Comparison of ENCODE assay signal across 14 cellular contexts in genomic region chr6:119620846-119621570, GRCh38.
DNase-seq lines count a peak whose midpoint lies in the region; ATAC-seq and TF ChIP-seq lines count a peak whose summit lies in the region.
"Had no signal": no experiment of that assay in that cellular context is flagged by ENCODE, and none has a peak within 500 bp of the region (broad histone marks: within the 10 kb centered on the region; RNA-seq: fewer than 3 reads in every experiment).

No MANE protein-coding gene starts in this region.

- H3K4ac ChIP-seq in trophoblast cell (ENCODE audit: low read depth, low read length): no peak overlapping the region

- no peak overlapping the region for H2BK120ac ChIP-seq in trophoblast cell (ENCODE audit: insufficient read depth, low read length, poor library complexity)

- H3K9ac ChIP-seq in fibroblast of lung (ENCODE audit: insufficient read depth, low read length) (no peak overlapping the region), trophoblast cell (ENCODE audit: low read length) (no peak overlapping the region)

- no peak overlapping the region for H3K14ac ChIP-seq in trophoblast cell (ENCODE audit: low read length)

- POLR2A ChIA-PET in RWPE1 (lab: Yijun Ruan, JAX; ENCODE audit: low non-redundant PET): no interaction called here

- H3K18ac ChIP-seq in trophoblast cell (ENCODE audit: low read length): no peak overlapping the region

- DNase-seq in GM04504 (ENCODE audit: low read depth) (peak; percentile 82), RWPE1 (ENCODE audit: low spot score) (peak; percentile 60), fibroblast of lung (ENCODE audit: low read depth in 2 of 2) (peak; percentile 85 to 97), trophoblast cell (peak; percentile 16 to 43), Right ventricle myocardium superior (no peak), sciatic nerve (ENCODE audit: low spot score) (no peak)
- DNase-seq: activated effector memory CD4-positive, alpha-beta T cell treated with Interleukin-2 at 50 U/mL for 16 hours; Caco-2; naive B cell; RPMI8226; stimulated activated naive CD8-positive, alpha-beta T cell treated with anti-CD3 and anti-CD28 coated beads, Interleukin-15, Interleukin-2, amounts not matched to agents 100 U/mL and 50 U/mL, for 24 hours had no signal

- CTCF ChIA-PET in RWPE1 (lab: Yijun Ruan, JAX): no interaction called here

- intact Hi-C loops in Right ventricle myocardium superior (cut with DNase I): no loop called here
- intact Hi-C loops in sciatic nerve (cut with DNase I): no loop called here

- H3K4me1 ChIP-seq in fibroblast of lung (ENCODE audit: control insufficient read depth, extremely low read depth, insufficient read depth, low read length) (no peaks in the 10 kb centered on the region), trophoblast cell (ENCODE audit: control insufficient read depth in 1 of 2, insufficient read depth in 2 of 2, low read length in 2 of 2) (no peaks in the 10 kb centered on the region)
- H3K4me1 ChIP-seq: Caco-2 had no signal

- H3K4me3 ChIP-seq in fibroblast of lung (replicated peaks in 1 of 4; ENCODE audit: control extremely low read depth in 1 of 4, insufficient read depth in 1 of 4, low read depth in 3 of 4, low read length in 4 of 4) (no peak overlapping the region), trophoblast cell (ENCODE audit: low read depth, low read length) (no peak overlapping the region)
- H3K4me3 ChIP-seq: coronary artery had no signal

- no CpG with 5 or more reads among the region's 4 CpGs for WGBS in trophoblast cell (ENCODE audit: extremely low coverage, insufficient coverage, insufficient read length)

- H3K23ac ChIP-seq in trophoblast cell (ENCODE audit: low read length): no peak overlapping the region

- no peak for ATAC-seq in Right ventricle myocardium superior (ENCODE audit: poor library complexity)
- no peak for ATAC-seq in sciatic nerve
- no peak for ATAC-seq in HG02840 (IDR thresholded peaks at IDR 0.05; ENCODE audit: low FRiP score, unreplicated experiment)
- ATAC-seq in GM21423 (IDR thresholded peaks at IDR 0.05; ENCODE audit: unreplicated experiment): no peak
- ATAC-seq: stimulated activated naive CD8-positive, alpha-beta T cell treated with anti-CD3 and anti-CD28 coated beads, Interleukin-15, Interleukin-2, amounts not matched to agents 100 U/mL and 50 U/mL, for 24 hours had no signal

- H2AK5ac ChIP-seq in trophoblast cell (ENCODE audit: low read length): no peak overlapping the region

- H3K9me3 ChIP-seq in fibroblast of lung (ENCODE audit: control insufficient read depth, insufficient read depth, low read depth, low read length) (no peaks in the 10 kb centered on the region), trophoblast cell (ENCODE audit: insufficient read depth, low read depth, low read length) (no peaks in the 10 kb centered on the region)
- H3K9me3 ChIP-seq: Caco-2 had no signal

- H2BK12ac ChIP-seq in trophoblast cell (ENCODE audit: low read length): no peak overlapping the region

- no peak overlapping the region for H4K8ac ChIP-seq in trophoblast cell (ENCODE audit: low read depth, low read length)

- H4K12ac ChIP-seq in trophoblast cell (ENCODE audit: low read depth, low read length): no peak overlapping the region

- peak overlapping the region; percentile 7 for H3K4me2 ChIP-seq in fibroblast of lung (ENCODE audit: extremely low read depth, insufficient read depth, low read length)
- peak overlapping the region; percentile 16 for H3K4me2 ChIP-seq in trophoblast cell (ENCODE audit: low read length)

- no peak overlapping the region for H2BK5ac ChIP-seq in trophoblast cell (ENCODE audit: low read depth, low read length, poor library complexity)

- TF ChIP-seq CTCF in RWPE1 (conservative IDR thresholded peaks at IDR 0.05; ENCODE audit: low read depth) (no peak), fibroblast of lung (conservative IDR thresholded peaks at IDR 0.05 in 1 of 2, IDR thresholded peaks at IDR 0.05 in 1 of 2; ENCODE audit: low read depth in 1 of 2, low read length in 2 of 2) (no peak)

- H3K27ac ChIP-seq in RWPE1 (peak overlapping the region; percentile 83), fibroblast of lung (ENCODE audit: insufficient read depth, low read length) (no peak overlapping the region), trophoblast cell (ENCODE audit: low read depth, low read length) (peak overlapping the region; percentile 84)
- H3K27ac ChIP-seq: coronary artery had no signal

- peaks cover 4% of the 10 kb centered on the region for H3K79me1 ChIP-seq in trophoblast cell (ENCODE audit: low read length)

- no peaks in the 10 kb centered on the region for H3K79me2 ChIP-seq in fibroblast of lung (ENCODE audit: control insufficient read depth, insufficient read depth, low read length)
- no peaks in the 10 kb centered on the region for H3K79me2 ChIP-seq in trophoblast cell (ENCODE audit: control insufficient read depth, insufficient read depth, low read length, poor library complexity)

- H4K20me1 ChIP-seq in fibroblast of lung (ENCODE audit: control insufficient read depth, extremely low read depth, insufficient read depth, low read length): no peaks in the 10 kb centered on the region

- H2AFZ ChIP-seq in fibroblast of lung (ENCODE audit: low read length): no peak overlapping the region
- H2AFZ ChIP-seq in trophoblast cell (ENCODE audit: insufficient read depth, low read length, poor library complexity): no peak overlapping the region

- H3K36me3 ChIP-seq in fibroblast of lung (ENCODE audit: control insufficient read depth, insufficient read depth, low read length): no peaks in the 10 kb centered on the region
- H3K36me3 ChIP-seq in trophoblast cell (ENCODE audit: control insufficient read depth in 1 of 2, insufficient read depth in 2 of 2, low read length in 2 of 2): no peaks in the 10 kb centered on the region

- no peaks in the 10 kb centered on the region for H3K27me3 ChIP-seq in fibroblast of lung (ENCODE audit: control insufficient read depth, insufficient read depth, low read length)
- H3K27me3 ChIP-seq in trophoblast cell (ENCODE audit: insufficient read depth, low read length): no peaks in the 10 kb centered on the region

- no peak overlapping the region for H4K91ac ChIP-seq in trophoblast cell (ENCODE audit: low read depth, low read length)

Comparison
In these comparisons a context has a peak if more than half of its experiments do, and no peak if none do; other contexts are left out.
1. DNase-seq: peak in GM04504 (single experiment), RWPE1 (single experiment), fibroblast of lung (2 of 2) and trophoblast cell (2 of 2); none in Right ventricle myocardium superior (single experiment) and sciatic nerve (single experiment).